25 cellular contexts compared by ENCODE assay signal in genomic region chr1:14565076-14565475, GRCh38.
"Had no signal": no experiment of that assay in that cellular context is flagged by ENCODE, and none has a peak within 500 bp of the region (broad histone marks: within the 10 kb centered on the region; RNA-seq: fewer than 3 reads in every experiment).

No MANE protein-coding gene starts in this region.

- H3K79me2 ChIP-seq: hepatocyte had no signal

- H3K4me3 Mint-ChIP-seq: immature natural killer cell; mesothelial cell of epicardium; naive thymus-derived CD4-positive, alpha-beta T cell had no signal

- H3K36me3 ChIP-seq: esophagus squamous epithelium, gastroesophageal sphincter, heart left ventricle, left lung, lower lobe of right lung had no signal

- H3K4me1 Mint-ChIP-seq: immature natural killer cell; mesothelial cell of epicardium; naive thymus-derived CD4-positive, alpha-beta T cell had no signal

- ATAC-seq: esophagus mucosa; foreskin keratinocyte; gastroesophageal sphincter; heart left ventricle; left lung; left ventricle myocardium superior; lower lobe of right lung; naive thymus-derived CD4-positive, alpha-beta T cell had no signal

- H3K27ac Mint-ChIP-seq: immature natural killer cell; mesothelial cell of epicardium; naive thymus-derived CD4-positive, alpha-beta T cell had no signal

- H3K4me2 ChIP-seq: hepatocyte had no signal

- FAIRE-seq: colon, frontal cortex, kidney had no signal

- H2AFZ ChIP-seq: hepatocyte had no signal

- H3K4me3 ChIP-seq: coronary artery, dorsolateral prefrontal cortex, esophagus squamous epithelium, gastroesophageal sphincter, heart left ventricle, hepatocyte, left lung, lower lobe of right lung had no signal

- H3K36me3 Mint-ChIP-seq: mesothelial cell of epicardium had no signal

- H3K27ac ChIP-seq: coronary artery, dorsolateral prefrontal cortex, esophagus squamous epithelium, foreskin keratinocyte, gastroesophageal sphincter, heart left ventricle, hepatocyte, left lung, lower lobe of right lung had no signal

- DNase-seq: dermis blood vessel endothelial cell; dorsolateral prefrontal cortex; effector CD4-positive, alpha-beta T cell; effector memory CD4-positive, alpha-beta T cell; erythroblast; esophagus squamous epithelium; heart left ventricle; hypothalamus; immature natural killer cell; islet precursor cell; kidney; kidney glomerular epithelial cell; left lung; left ventricle myocardium superior; lower lobe of right lung; mesenchymal stem cell; naive thymus-derived CD4-positive, alpha-beta T cell had no signal

- H3K4me1 ChIP-seq: esophagus squamous epithelium, foreskin keratinocyte, gastroesophageal sphincter, heart left ventricle, left lung, lower lobe of right lung had no signal

- H3K27me3 ChIP-seq: dorsolateral prefrontal cortex, esophagus squamous epithelium, foreskin keratinocyte, gastroesophageal sphincter, hepatocyte, left lung had no signal

- H3K9me3 ChIP-seq: esophagus squamous epithelium, lower lobe of right lung had no signal
